In the genomic region with DNA sequence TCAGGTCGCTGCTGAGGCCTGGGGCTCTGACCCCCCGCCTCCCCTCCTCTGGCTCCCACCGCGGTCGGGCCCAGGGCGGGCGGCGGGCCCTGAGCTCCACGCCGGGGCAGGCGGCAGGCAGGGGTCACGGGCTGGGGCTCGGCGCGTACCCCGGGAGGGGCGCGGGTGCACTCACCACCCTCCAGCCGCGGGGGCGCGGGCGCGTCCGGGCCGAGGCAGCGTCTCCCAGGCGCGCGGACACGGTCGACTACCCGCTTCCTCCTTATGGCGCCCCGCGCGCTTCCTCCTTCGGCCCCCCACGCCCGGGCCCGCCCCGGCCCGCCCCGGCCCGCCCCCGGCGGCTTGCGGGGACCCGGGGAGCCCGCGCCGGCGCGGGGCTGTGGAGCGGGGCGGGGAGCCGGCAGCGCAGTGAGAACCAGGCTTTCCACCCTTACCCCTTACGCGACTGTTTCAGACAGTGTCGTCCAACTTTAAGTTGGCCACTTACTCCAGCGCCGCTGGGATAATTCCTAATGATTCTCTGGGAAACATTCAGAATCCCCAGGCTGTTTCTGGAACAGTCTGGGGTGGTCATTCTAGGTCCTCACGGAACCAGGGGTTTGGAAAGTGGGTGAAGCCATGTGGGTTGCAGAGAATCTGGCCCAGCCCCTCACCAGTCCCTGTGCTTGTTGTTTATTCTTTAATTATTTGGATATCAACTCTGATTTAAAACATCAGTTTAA, we compare ENCODE assay signal across 8 cellular contexts. TPM values are rescaled to one million over a fixed set of nuclear protein-coding genes. Genes with fewer than 3 reads are reported as not detected.
DNase-seq lines count a peak whose midpoint lies in the region; ATAC-seq, FAIRE-seq and TF ChIP-seq lines count a peak whose summit lies in the region.

BID (minus strand) TSS at position 264 of the 722 bp plus-strand sequence. CDS start 24,353 bp downstream, outside the sequence.

- TF ChIP-seq EP300 in GM12878 (IDR thresholded peaks at IDR 0.05; ENCODE audit: borderline replicate concordance in 1 of 2, control insufficient read depth in 1 of 2, low read depth in 2 of 2, low read length in 2 of 2) (no peak), sigmoid colon (IDR thresholded peaks at IDR 0.05) (no peak)

- intact Hi-C loops in GM12878 (cut with micrococcal nuclease; ENCODE audit: unreplicated experiment) (loop anchor here (10.0 kb wide), 1 partner anchor 220 kb away; no protein-coding TSS in a partner anchor), sigmoid colon (cut with DNase I) (no loop called here)

- RAD21 ChIA-PET in GM12878 (lab: Charles Lee; ENCODE audit: unreplicated experiment), result interaction anchor here (0.7 to 6.1 kb wide), 7 partner anchors 6 to 302 kb away, joined by 3 to 29 read pairs (median 20); no protein-coding TSS in a partner anchor

- no peak for TF ChIP-seq POLR2A in Peyer's patch (IDR thresholded peaks at IDR 0.05)
- peak; percentile 68; the same call in 1 of the 2 replicates for TF ChIP-seq POLR2A in GM12878 (IDR thresholded peaks at IDR 0.05; ENCODE audit: low read depth, low read length)
- no peak for TF ChIP-seq POLR2A in sigmoid colon (IDR thresholded peaks at IDR 0.05)

- SMC1A ChIA-PET in GM12878 (lab: Charles Lee; ENCODE audit: uncharacterized antibody, unreplicated experiment), result interaction anchor here (1.1 to 1.4 kb wide), 2 partner anchors 9 to 25 kb away, joined by 3 read pairs; no protein-coding TSS in a partner anchor

- peak within 1 kb of the TSS; percentile 70 for H3K4me2 ChIP-seq in GM12878 (ENCODE audit: control insufficient read depth, insufficient read depth)

- peak within 1 kb of the TSS; percentile 84 for H3K9ac ChIP-seq in GM12878 (ENCODE audit: control insufficient read depth, insufficient read depth, low read length)

- CTCF ChIA-PET in GM10248 (lab: Yijun Ruan, JAX), result interaction anchor here (1.7 to 3.9 kb wide), 4 partner anchors 17 to 302 kb away, joined by 7 to 46 read pairs (median 10); no protein-coding TSS in a partner anchor
- CTCF ChIA-PET in GM12878 (lab: Yijun Ruan, JAX), result interaction anchor here (1.2 to 5.1 kb wide), 6 partner anchors 11 to 302 kb away, joined by 3 to 47 read pairs (median 14); no protein-coding TSS in a partner anchor

- peaks cover 12% of the 10 kb centered on the region; the same call in 1 of the 2 replicates for H4K20me1 ChIP-seq in GM12878 (ENCODE audit: control insufficient read depth, insufficient read depth)

- no peak for TF ChIP-seq CTCF in GM10248 (IDR thresholded peaks at IDR 0.05; ENCODE audit: control extremely low read depth, extremely low read depth, low read depth, missing control alignments)
- TF ChIP-seq CTCF in Peyer's patch (IDR thresholded peaks at IDR 0.05), result no peak
- TF ChIP-seq CTCF in GM12878 (IDR thresholded peaks at IDR 0.05 in 2 of 3, conservative IDR thresholded peaks at IDR 0.05 in 1 of 3; ENCODE audit: control insufficient read depth in 2 of 3, extremely low read depth in 1 of 3, insufficient read depth in 1 of 3, low read depth in 3 of 3, low read length in 3 of 3), result no peak
- TF ChIP-seq CTCF in sigmoid colon (IDR thresholded peaks at IDR 0.05), result no peak

- no peaks in the 10 kb centered on the region for H3K9me3 ChIP-seq in Peyer's patch
- H3K9me3 ChIP-seq in GM12878 (replicated peaks; ENCODE audit: control insufficient read depth, insufficient read depth, low read length), result no peaks in the 10 kb centered on the region
- H3K9me3 ChIP-seq in iPS DF 6.9 (ENCODE audit: control insufficient read depth, insufficient read depth, low read length), result no peaks in the 10 kb centered on the region
- no peaks in the 10 kb centered on the region for H3K9me3 ChIP-seq in sigmoid colon

- DNase-seq in GM10248 (ENCODE audit: extremely low spot score) (peak; percentile 69), Peyer's patch (peak; percentile 77 to 84 (median 80)), GM12878 (ENCODE audit: low read depth, low spot score) (no peak), iPS DF 6.9 (ENCODE audit: low read depth, low spot score) (no peak), sigmoid colon (no peak), midbrain (lab: John Stamatoyannopoulos, UW) (no peak), SW 1271 (lab: John Stamatoyannopoulos, UW) (no peak)

- no peak for FAIRE-seq in GM12878 (lab: Jason Lieb, UNC)

- H3K36me3 ChIP-seq in Peyer's patch, result no peaks in the 10 kb centered on the region
- peaks cover 0 to 6% of the 10 kb centered on the region in 2 experiments; a peak in 1 of 4 replicates for H3K36me3 ChIP-seq in GM12878 (ENCODE audit: control insufficient read depth in 2 of 2, insufficient read depth in 2 of 2, low read length in 1 of 2)
- H3K36me3 ChIP-seq in iPS DF 6.9 (ENCODE audit: control insufficient read depth, insufficient read depth, low read length), result no peaks in the 10 kb centered on the region
- no peaks in the 10 kb centered on the region for H3K36me3 ChIP-seq in sigmoid colon

- 0% methylated on average over 18 of the region's 64 CpGs for WGBS in GM12878 (ENCODE audit: insufficient coverage, insufficient replicate concordance, low lambda C conversion rate, missing lambda C conversion rate)
- WGBS in iPS DF 6.9 (ENCODE audit: insufficient coverage, insufficient read length), result no CpG with 5 or more reads among the region's 64 CpGs
- WGBS in sigmoid colon, 2 donors, result 1% methylated on average over 64 of the region's 64 CpGs

- H3K79me2 ChIP-seq in GM12878 (ENCODE audit: control insufficient read depth, insufficient read depth, low read length), result peaks cover 65% of the 10 kb centered on the region

- H3K27me3 ChIP-seq in Peyer's patch (no peaks in the 10 kb centered on the region), GM12878 (replicated peaks in 1 of 2; ENCODE audit: control insufficient read depth in 2 of 2, insufficient read depth in 2 of 2, low read length in 1 of 2) (no peaks in the 10 kb centered on the region), iPS DF 6.9 (ENCODE audit: control insufficient read depth, insufficient read depth, low read length) (no peaks in the 10 kb centered on the region), sigmoid colon (no peaks in the 10 kb centered on the region)

- TF ChIP-seq RAD21 in GM12878 (IDR thresholded peaks at IDR 0.05; ENCODE audit: insufficient read depth, low read depth, low read length), result no peak

- peak within 1 kb of the TSS; percentile 77 to 99 (median 92) for H3K4me3 ChIP-seq in Peyer's patch
- peak within 1 kb of the TSS; percentile 83 for H3K4me3 ChIP-seq in GM12878
- peak within 1 kb of the TSS; percentile 66 for H3K4me3 ChIP-seq in iPS DF 6.9 (ENCODE audit: low read length)
- peak within 1 kb of the TSS; percentile 50 to 95 (median 85) for H3K4me3 ChIP-seq in sigmoid colon

- peaks cover 0 to 37% (median 18%) of the 10 kb centered on the region in 4 donors for H3K4me1 ChIP-seq in Peyer's patch
- H3K4me1 ChIP-seq in GM12878 (ENCODE audit: control insufficient read depth, insufficient read depth, low read length), result peaks cover 46% of the 10 kb centered on the region
- peaks cover 3% of the 10 kb centered on the region; the same call in 1 of the 2 replicates for H3K4me1 ChIP-seq in iPS DF 6.9 (ENCODE audit: control insufficient read depth, insufficient read depth, low read length)
- H3K4me1 ChIP-seq in sigmoid colon, result peaks cover 0 to 22% (median 15%) of the 10 kb centered on the region in 4 donors

- POLR2A ChIA-PET in GM10248 (lab: Yijun Ruan, JAX), result no interaction called here
- POLR2A ChIA-PET in GM12878 (lab: Charles Lee), result interaction anchor here (1.0 to 3.6 kb wide), 2 partner anchors 22 to 25 kb away, joined by 6 to 32 read pairs; no protein-coding TSS in a partner anchor

- H2AFZ ChIP-seq in GM12878 (ENCODE audit: control insufficient read depth, low read depth, low read length), result no peak within 1 kb of the TSS

- peak; percentile 31 for ATAC-seq in HG02588 (IDR thresholded peaks at IDR 0.05; ENCODE audit: unreplicated experiment)
- ATAC-seq in GM12878, result peak; percentile 20

- H3K27ac ChIP-seq in Peyer's patch (peak within 1 kb of the TSS; percentile 77 to 90 (median 83)), GM12878 (ENCODE audit: control insufficient read depth, insufficient read depth) (peak within 1 kb of the TSS; percentile 69), iPS DF 6.9 (ENCODE audit: low read length) (no peak within 1 kb of the TSS), sigmoid colon (peak within 1 kb of the TSS in 3 of 4 donors; percentile 45 to 65 (median 59))

- in situ Hi-C loops in GM12878 (cut with MboI), result no loop called here

- BruUV-seq in GM12878 (replicated peaks; lab: Mats Ljungman, UMichigan), result no TSS peak

TF ChIP-seq in GM12878, 131 proteins besides CTCF, POLR2A, EP300 and RAD21 (continues in another document):
- TF ChIP-seq KLF5 (IDR thresholded peaks at IDR 0.05; ENCODE audit: partially characterized antibody) (no peak), NR2C1 (IDR thresholded peaks at IDR 0.05) (no peak)

RNA-seq across cellular contexts. Expression of gene BID, which starts in this region (rescaled TPM):
- 10 to 100 TPM; 16.5 to 35.1 (median 27.5) TPM for total RNA-seq in Peyer's patch
- 36.6 and 37.1 TPM in 2 replicates for total RNA-seq in GM12878 (2013; cell fraction: nucleolus; rRNA removed)
- total RNA-seq in GM12878 (2014; rRNA removed), result 166 and 179 TPM in 2 replicates
- total RNA-seq in GM12878 (2014; rRNA removed; fragmentation: Illumina TruSeq; extraction: Trizol), result 56.4 and 65.9 TPM in 2 replicates
- 126 and 131 TPM in 2 replicates for total RNA-seq in GM12878 (2021)
- polyA plus RNA-seq in GM12878 (2011; ENCODE audit: low read depth), result 51.7 TPM
- polyA plus RNA-seq in GM12878 (2011; rRNA removed), result 79.3 and 145 TPM in 2 replicates
- polyA plus RNA-seq in GM12878 (2011; cell fraction: cytosol; rRNA removed), result 332 and 398 TPM in 2 replicates
- polyA plus RNA-seq in GM12878 (2011; cell fraction: nucleus; rRNA removed), result 195 and 197 TPM in 2 replicates
- 71.3 and 110 TPM in 2 replicates for polyA plus RNA-seq in GM12878 (2012)
- polyA plus RNA-seq in GM12878 (2014; fragmentation: Illumina TruSeq; extraction: Trizol), result 30.8 and 38.9 TPM in 2 replicates
- 10 to 100 TPM in 1 of 2 experiments, 1 to 10 TPM in 1; 7.9 to 16.9 TPM for polyA plus RNA-seq in GM12878 (2014; fragmentation: Nextera tagmentation; extraction: Ambion mirVana)
- 241 and 247 TPM in 2 replicates for polyA plus RNA-seq in GM12878 (2014; rRNA removed)
- polyA plus RNA-seq in GM12878 (2016; fragmentation: Nextera tagmentation; extraction: Ambion mirVana), result 100 to 1,000 TPM; 186 to 203 TPM
- polyA minus RNA-seq in GM12878 (2011; rRNA and poly(A)+ RNA removed), result 35.4 and 90.0 TPM in 2 replicates
- polyA minus RNA-seq in GM12878 (2011; cell fraction: cytosol; rRNA and poly(A)+ RNA removed), result 31.7 and 32.0 TPM in 2 replicates
- 8.3 and 16.3 TPM in 2 replicates for polyA minus RNA-seq in GM12878 (2011; cell fraction: nucleus; rRNA and poly(A)+ RNA removed)
- 10 to 100 TPM in 3 of 4 donors, 1 to 10 TPM in 1; 9.7 to 28.2 (median 15.1) TPM for total RNA-seq in sigmoid colon
- polyA plus RNA-seq in sigmoid colon, result 10 to 100 TPM; 24.6 to 72.1 (median 31.9) TPM

Comparison
In these comparisons a context has a peak if more than half of its experiments do, and no peak if none do; other contexts are left out.
1. DNase-seq: peak in GM10248 (single experiment) and Peyer's patch (3 of 3); none in GM12878 (single experiment), iPS DF 6.9 (single experiment), sigmoid colon (single experiment), midbrain (single experiment) and SW 1271 (0 of 2).
2. Peak in every context shown above with its lines, with median percentiles within 50 percentile points of each other: H3K4me3 ChIP-seq.